ENCODE assay signal across 16 cellular contexts in the genomic region with DNA sequence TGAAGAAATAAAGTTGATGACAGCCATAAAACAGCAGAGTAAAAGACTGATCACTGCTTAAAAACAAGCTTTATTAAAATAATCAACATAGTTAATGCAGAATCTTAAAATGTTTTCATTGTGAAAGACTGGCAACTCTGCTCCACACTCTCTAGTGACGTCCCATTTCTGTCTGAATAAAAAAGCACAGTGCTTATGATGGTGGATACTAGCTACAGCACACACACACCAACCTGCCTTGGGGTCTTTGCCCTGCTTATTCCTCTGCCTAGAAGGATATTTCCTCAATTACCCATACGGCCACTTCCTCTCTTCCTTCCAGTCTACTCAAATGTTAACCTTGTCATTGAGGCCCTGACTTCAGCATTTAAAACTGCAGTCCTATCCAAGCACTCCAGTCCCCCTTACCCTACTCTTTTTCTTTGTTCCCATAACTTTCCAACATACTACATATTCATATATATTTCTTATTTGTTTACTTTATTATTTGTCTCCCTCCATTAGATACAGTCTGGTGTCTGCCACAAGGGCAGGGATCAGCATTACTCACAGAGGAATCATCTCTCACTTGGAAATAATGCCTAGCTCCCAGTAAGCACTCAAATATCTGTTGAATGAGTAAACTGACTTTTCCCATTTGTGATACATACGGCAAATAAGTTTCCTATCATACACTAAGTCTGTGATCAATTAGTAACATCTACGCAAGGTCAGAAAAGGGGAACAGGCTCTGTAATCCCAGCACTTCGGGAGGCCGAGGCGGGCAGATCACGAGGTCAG. TPM values are rescaled to one million over a fixed set of nuclear protein-coding genes. Genes with fewer than 3 reads are reported as not detected.
DNase-seq lines count a peak whose midpoint lies in the region; ATAC-seq and TF ChIP-seq lines count a peak whose summit lies in the region.
"Had no signal": no experiment of that assay in that cellular context is flagged by ENCODE, and none has a peak within 500 bp of the region (broad histone marks: within the 10 kb centered on the region; RNA-seq: fewer than 3 reads in every experiment).

No MANE protein-coding gene starts in this region.

- H3K4me1 ChIP-seq in mammary epithelial cell (ENCODE audit: insufficient read depth, low read length), result peaks cover 3% of the 10 kb centered on the region
- no peaks in the 10 kb centered on the region for H3K4me1 ChIP-seq in breast epithelium

- H2AFZ ChIP-seq in mammary epithelial cell (ENCODE audit: low read depth, low read length), result no peak overlapping the region

- no peak overlapping the region for H3K27ac ChIP-seq in mammary epithelial cell (ENCODE audit: insufficient read depth, low read depth, low read length)
- H3K27ac ChIP-seq in breast epithelium, result no peak overlapping the region
- H3K27ac ChIP-seq: 22Rv1, HL-60 had no signal

- intact Hi-C loops in mammary epithelial cell (cut with micrococcal nuclease), result no loop called here
- intact Hi-C loops in breast epithelium (cut with DNase I; ENCODE audit: low total_unique reads), result no loop called here

- no peak for TF ChIP-seq CTCF in mammary epithelial cell (conservative IDR thresholded peaks at IDR 0.05 in 1 of 2, IDR thresholded peaks at IDR 0.05 in 1 of 2; ENCODE audit: extremely low read depth in 1 of 2, insufficient read depth in 1 of 2, low read depth in 1 of 2, low read length in 2 of 2)
- no peak for TF ChIP-seq CTCF in breast epithelium (IDR thresholded peaks at IDR 0.05)

- no peak overlapping the region for H3K4me2 ChIP-seq in mammary epithelial cell (ENCODE audit: insufficient read depth, low read depth, low read length)

- no peaks in the 10 kb centered on the region for H3K9me3 ChIP-seq in mammary epithelial cell (replicated peaks; ENCODE audit: insufficient read depth, low read length)
- H3K9me3 ChIP-seq in breast epithelium, result no peaks in the 10 kb centered on the region

- no peaks in the 10 kb centered on the region for H3K27me3 ChIP-seq in mammary epithelial cell (ENCODE audit: insufficient read depth, low read length)
- no peaks in the 10 kb centered on the region for H3K27me3 ChIP-seq in breast epithelium

- peaks cover 12% of the 10 kb centered on the region for H3K79me2 ChIP-seq in mammary epithelial cell (ENCODE audit: insufficient read depth, low read length)

- 94% methylated on average over 8 of the region's 8 CpGs for WGBS in mammary epithelial cell (ENCODE audit: low coverage, missing lambda C conversion rate)

- no TSS peak for BruUV-seq in mammary epithelial cell (replicated peaks; lab: Mats Ljungman, UMichigan)

- dilution Hi-C loops in mammary epithelial cell (cut with HindIII; ENCODE audit: low sequenced_read_pairs), result loop anchor here (25.0 kb wide), 1 partner anchor 307 kb away; no protein-coding TSS in a partner anchor

- in situ Hi-C loops in mammary epithelial cell (cut with MboI; ENCODE audit: low sequenced_read_pairs in 2 of 2), result loop anchor here in 1 of 2 donors (25.0 kb wide), 1 partner anchor 1607 kb away; a partner anchor contains a TSS

- CTCF ChIA-PET in mammary epithelial cell (lab: Charles Lee; ENCODE audit: low non-redundant PET), result no interaction called here

- H3K36me3 ChIP-seq in mammary epithelial cell (ENCODE audit: insufficient read depth, low read length) (peaks cover 3% of the 10 kb centered on the region), breast epithelium (no peaks in the 10 kb centered on the region)

- no peak overlapping the region for H3K9ac ChIP-seq in mammary epithelial cell (ENCODE audit: insufficient read depth, low read length)

- no peak for TF ChIP-seq POLR2A in breast epithelium (IDR thresholded peaks at IDR 0.05)

- DNase-seq in mammary epithelial cell (peak; percentile 40), breast epithelium (ENCODE audit: low spot score in 2 of 2) (no peak), amniotic epithelial cell (ENCODE audit: low read depth) (peak; percentile 67), hepatic stellate cell (ENCODE audit: low spot score) (peak; percentile 40), dermis blood vessel endothelial cell (no peak), NCI-H2107 (lab: John Stamatoyannopoulos, UW) (no peak)
- no peak for DNase-seq in stimulated activated naive CD8-positive, alpha-beta T cell treated with anti-CD3 and anti-CD28 coated beads, Interleukin-15, Interleukin-2, amounts not matched to agents 100 U/mL and 50 U/mL, for 24 hours
- DNase-seq: activated CD4-positive, alpha-beta memory T cell treated with anti-CD3 and anti-CD28 coated beads for 36 hours; activated gamma-delta T cell; central memory CD4-positive, alpha-beta T cell; NCI-H446 treated with DMSO at 0.1 percent for 48 hours; retina; RPMI8226 had no signal

- no peak for ATAC-seq in GM19467 (IDR thresholded peaks at IDR 0.05; ENCODE audit: unreplicated experiment)
- no peak for ATAC-seq in stimulated activated naive CD8-positive, alpha-beta T cell treated with anti-CD3 and anti-CD28 coated beads, Interleukin-15, Interleukin-2, amounts not matched to agents 100 U/mL and 50 U/mL, for 24 hours

- H3K4me3 ChIP-seq in mammary epithelial cell (replicated peaks in 1 of 3; ENCODE audit: insufficient read depth in 1 of 3, low read depth in 2 of 3, low read length in 3 of 3), result no peak overlapping the region
- H3K4me3 ChIP-seq in breast epithelium, result no peak overlapping the region

- H4K20me1 ChIP-seq in mammary epithelial cell (ENCODE audit: insufficient read depth, low read length), result no peaks in the 10 kb centered on the region

RNA-seq across cellular contexts. Expression of a gene that starts 18.9 kb away (rescaled TPM):
- total RNA-seq in mammary epithelial cell, result 10 to 100 TPM; 19.3 to 22.7 TPM
- 25.3 TPM for polyA plus RNA-seq in mammary epithelial cell
- 10.9 TPM for polyA minus RNA-seq in mammary epithelial cell
- total RNA-seq in breast epithelium, result 10 to 100 TPM; 32.3 to 50.5 (median 49.8) TPM
- total RNA-seq in dermis blood vessel endothelial cell, result 8.3 and 20.8 TPM in 2 replicates

Comparison
In these comparisons a context has a peak if more than half of its experiments do, and no peak if none do; other contexts are left out.
1. DNase-seq: peak in mammary epithelial cell (single experiment), amniotic epithelial cell (single experiment) and hepatic stellate cell (single experiment); none in breast epithelium (0 of 2), dermis blood vessel endothelial cell (single experiment), NCI-H2107 (single experiment) and stimulated activated naive CD8-positive, alpha-beta T cell treated with anti-CD3 and anti-CD28 coated beads, Interleukin-15, Interleukin-2, amounts not matched to agents 100 U/mL and 50 U/mL, for 24 hours (single experiment).